ENCODE assay signal across 21 cellular contexts in genomic region chr13:110238795-110239194, GRCh38.
DNase-seq lines count a peak whose midpoint lies in the region; ATAC-seq and TF ChIP-seq lines count a peak whose summit lies in the region.
"Had no signal": no experiment of that assay in that cellular context is flagged by ENCODE, and none has a peak within 500 bp of the region (broad histone marks: within the 10 kb centered on the region; RNA-seq: fewer than 3 reads in every experiment).

No MANE protein-coding gene starts in this region.

- intact Hi-C loops in left cardiac atrium (cut with DNase I) (loop anchor here (5.0 to 10.0 kb wide), 2 partner anchors 69 to 176 kb away; partner anchors contain the start of genes COL4A1 (in 1 of the 2) and COL4A2 (in 1 of the 2)), psoas muscle (cut with DNase I) (no loop called here)

- peak overlapping the region; percentile 2 for H3K27ac ChIP-seq in psoas muscle
- no peak overlapping the region for H3K27ac ChIP-seq in effector memory CD4-positive, alpha-beta T cell (ENCODE audit: insufficient read depth, low read length, poor library complexity, severe bottlenecking)

- H3K36me3 ChIP-seq in psoas muscle (ENCODE audit: insufficient read depth in 1 of 2, low read depth in 1 of 2) = no peaks in the 10 kb centered on the region
- H3K36me3 ChIP-seq in effector memory CD4-positive, alpha-beta T cell (ENCODE audit: control insufficient read depth, insufficient read depth, low read length) = no peaks in the 10 kb centered on the region
- H3K36me3 ChIP-seq: MG63 had no signal

- no peaks in the 10 kb centered on the region for H3K4me1 Mint-ChIP-seq in activated CD8-positive, alpha-beta memory T cell treated with anti-CD3 and anti-CD28 coated beads, Interleukin-2, amount 10 ng/mL, durations not matched to agents 7 days and 5 days
- H3K4me1 Mint-ChIP-seq: activated naive CD8-positive, alpha-beta T cell treated with anti-CD3 and anti-CD28 coated beads, Interleukin-2, amount 10 ng/mL, durations not matched to agents 7 days and 5 days; immature natural killer cell had no signal

- H3K9me3 Mint-ChIP-seq in activated CD8-positive, alpha-beta memory T cell treated with anti-CD3 and anti-CD28 coated beads, Interleukin-2, amount 10 ng/mL, durations not matched to agents 7 days and 5 days (ENCODE audit: low read depth) = no peaks in the 10 kb centered on the region
- H3K9me3 Mint-ChIP-seq: activated naive CD8-positive, alpha-beta T cell treated with anti-CD3 and anti-CD28 coated beads, Interleukin-2, amount 10 ng/mL, durations not matched to agents 7 days and 5 days; immature natural killer cell had no signal

- no peak overlapping the region for H3K4me3 ChIP-seq in psoas muscle
- H3K4me3 ChIP-seq in effector memory CD4-positive, alpha-beta T cell (ENCODE audit: insufficient read depth, low read depth, low read length, poor library complexity, severe bottlenecking) = no peak overlapping the region
- H3K4me3 ChIP-seq: MG63 had no signal

- no peak overlapping the region for H3K27ac Mint-ChIP-seq in activated CD8-positive, alpha-beta memory T cell treated with anti-CD3 and anti-CD28 coated beads, Interleukin-2, amount 10 ng/mL, durations not matched to agents 7 days and 5 days
- H3K27ac Mint-ChIP-seq: activated naive CD8-positive, alpha-beta T cell treated with anti-CD3 and anti-CD28 coated beads, Interleukin-2, amount 10 ng/mL, durations not matched to agents 7 days and 5 days; immature natural killer cell had no signal

- CTCF ChIA-PET in activated CD8-positive, alpha-beta memory T cell treated with anti-CD3 and anti-CD28 coated beads, Interleukin-2, amount 10 ng/mL, durations not matched to agents 7 days and 5 days (lab: Charles Lee) = interaction anchor here (1.2 kb wide), 1 partner anchor 16 kb away, joined by 3 read pairs; no protein-coding TSS in a partner anchor

- no peak for ATAC-seq in activated CD8-positive, alpha-beta memory T cell treated with anti-CD3 and anti-CD28 coated beads, Interleukin-2, amount 10 ng/mL, durations not matched to agents 7 days and 5 days
- peak; percentile 48 to 54 for ATAC-seq in left cardiac atrium
- no peak for ATAC-seq in psoas muscle
- ATAC-seq in GM21825 (IDR thresholded peaks at IDR 0.05; ENCODE audit: unreplicated experiment) = no peak
- ATAC-seq: PC-3 had no signal

- 33 to 41% (median 38%) methylated on average over 1 of the region's 1 CpG for whole genome bisulfite sequencing in psoas muscle, 3 donors

- DNase-seq in activated CD8-positive, alpha-beta memory T cell treated with anti-CD3 and anti-CD28 coated beads, Interleukin-2, amount 10 ng/mL, durations not matched to agents 7 days and 5 days = peak; percentile 5
- DNase-seq in activated CD8-positive, alpha-beta memory T cell treated with anti-CD3 and anti-CD28 coated beads for 24 hours = no peak
- DNase-seq in left cardiac atrium (no peak), psoas muscle (peak in 1 of 2 donors; percentile 44), NCI-H2196 treated with DMSO at 0.1 percent for 48 hours (lab: John Stamatoyannopoulos, UW; ENCODE audit: unreplicated experiment) (no peak)
- no peak for DNase-seq in activated CD4-positive, alpha-beta T cell treated with anti-CD3 and anti-CD28 coated beads, Interleukin-2, amount 50 U/mL, for 1 hour
- DNase-seq in effector memory CD4-positive, alpha-beta T cell = no peak
- DNase-seq: 8988T; activated naive CD8-positive, alpha-beta T cell treated with anti-CD3 and anti-CD28 coated beads, Interleukin-2, amount 10 ng/mL, durations not matched to agents 7 days and 5 days; activated T-cell treated with anti-CD3 and anti-CD28 coated beads, Interleukin-2, amount 50 U/mL, for 48 hours; caudate nucleus; DMS79 treated with DMSO at 0.1 percent for 48 hours; GOT3; immature natural killer cell; MG63; midbrain; NCI-H2029; NCI-H524 treated with DMSO at 0.1 percent for 48 hours; occipital lobe; PC-3 had no signal

- no peaks in the 10 kb centered on the region for H3K9me3 ChIP-seq in psoas muscle
- no peaks in the 10 kb centered on the region for H3K9me3 ChIP-seq in effector memory CD4-positive, alpha-beta T cell (ENCODE audit: control insufficient read depth, low read length)
- H3K9me3 ChIP-seq: MG63 had no signal

- no peak overlapping the region for H3K4me3 Mint-ChIP-seq in activated CD8-positive, alpha-beta memory T cell treated with anti-CD3 and anti-CD28 coated beads, Interleukin-2, amount 10 ng/mL, durations not matched to agents 7 days and 5 days
- H3K4me3 Mint-ChIP-seq: activated naive CD8-positive, alpha-beta T cell treated with anti-CD3 and anti-CD28 coated beads, Interleukin-2, amount 10 ng/mL, durations not matched to agents 7 days and 5 days; immature natural killer cell had no signal

- no peaks in the 10 kb centered on the region for H3K36me3 Mint-ChIP-seq in activated CD8-positive, alpha-beta memory T cell treated with anti-CD3 and anti-CD28 coated beads, Interleukin-2, amount 10 ng/mL, durations not matched to agents 7 days and 5 days
- H3K36me3 Mint-ChIP-seq: activated naive CD8-positive, alpha-beta T cell treated with anti-CD3 and anti-CD28 coated beads, Interleukin-2, amount 10 ng/mL, durations not matched to agents 7 days and 5 days; immature natural killer cell had no signal

- peaks cover 10% of the 10 kb centered on the region for H3K4me1 ChIP-seq in psoas muscle
- H3K4me1 ChIP-seq in effector memory CD4-positive, alpha-beta T cell (ENCODE audit: control insufficient read depth, insufficient read depth, low read length, poor library complexity, severe bottlenecking) = no peaks in the 10 kb centered on the region

- H3K27me3 Mint-ChIP-seq in activated CD8-positive, alpha-beta memory T cell treated with anti-CD3 and anti-CD28 coated beads, Interleukin-2, amount 10 ng/mL, durations not matched to agents 7 days and 5 days = peaks cover 7% of the 10 kb centered on the region

- no peak for TF ChIP-seq CTCF in psoas muscle (IDR thresholded peaks at IDR 0.05)

- H3K27me3 ChIP-seq in psoas muscle (ENCODE audit: insufficient read depth in 3 of 3, low read length in 2 of 3) = peaks cover 0 to 10% (median 0%) of the 10 kb centered on the region in 3 donors
- H3K27me3 ChIP-seq in effector memory CD4-positive, alpha-beta T cell (replicated peaks; ENCODE audit: control insufficient read depth, insufficient read depth, low read length, poor library complexity, severe bottlenecking) = no peaks in the 10 kb centered on the region
- H3K27me3 ChIP-seq: MG63 had no signal

Comparison
In these comparisons a context has a peak if more than half of its experiments do, and no peak if none do; other contexts are left out.
1. ATAC-seq: peak in left cardiac atrium (2 of 2); none in activated CD8-positive, alpha-beta memory T cell treated with anti-CD3 and anti-CD28 coated beads, Interleukin-2, amount 10 ng/mL, durations not matched to agents 7 days and 5 days (single experiment), psoas muscle (0 of 4) and GM21825 (single experiment).
2. intact Hi-C loops: an anchor here in left cardiac atrium (5.0 to 10.0 kb wide); none called in psoas muscle.